ENCODE assay signal across 2 cellular contexts in the genomic region with DNA sequence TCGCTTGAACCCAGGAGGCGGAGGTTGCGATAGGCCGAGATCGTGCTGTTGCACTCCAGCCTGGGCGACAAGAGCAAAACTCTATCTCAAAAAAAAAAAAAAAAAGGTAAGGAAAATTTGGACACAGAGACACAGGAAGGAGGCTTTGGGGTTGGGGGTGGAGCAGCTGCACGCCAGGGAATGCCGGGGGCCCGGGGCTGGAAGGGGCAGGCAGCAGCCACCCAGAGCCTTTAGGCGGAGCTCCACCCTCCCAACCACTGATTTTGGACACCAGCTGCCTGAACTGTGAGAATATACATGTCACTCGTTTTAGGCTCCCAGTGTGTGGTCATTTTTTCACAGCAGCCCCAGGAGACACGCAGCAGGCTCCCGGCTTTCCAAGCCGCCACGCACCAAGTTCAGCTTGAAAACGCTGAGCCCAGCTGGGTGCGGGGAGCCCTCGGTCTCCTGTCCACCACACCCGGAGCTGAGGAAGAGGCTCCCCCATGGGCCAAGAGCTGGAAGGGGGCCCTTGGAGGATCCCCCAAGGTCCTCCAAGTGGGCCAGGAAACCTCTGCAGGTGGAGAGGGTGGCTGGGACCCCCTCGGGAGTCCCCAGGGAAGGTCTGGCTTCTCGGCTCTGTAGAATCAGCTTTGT.
TF ChIP-seq lines count a peak whose summit lies in the region.

No MANE protein-coding gene starts in this region.

TF ChIP-seq in HCT116, 20 proteins besides CTCF, POLR2A, EP300 and RAD21:
- TF ChIP-seq TCF7L2 (IDR thresholded peaks at IDR 0.05; ENCODE audit: borderline replicate concordance, extremely low read depth, insufficient read depth, insufficient read length) (no peak), CBX3 (IDR thresholded peaks at IDR 0.05; ENCODE audit: low read depth) (no peak), SIN3A (IDR thresholded peaks at IDR 0.05; ENCODE audit: low read depth) (no peak), ZNF274 (IDR thresholded peaks at IDR 0.05; ENCODE audit: low read depth, low read length) (no peak), SRF (IDR thresholded peaks at IDR 0.05; ENCODE audit: low read depth) (no peak), EZH2 (IDR thresholded peaks at IDR 0.05) (no peak), CEBPB (IDR thresholded peaks at IDR 0.05; ENCODE audit: low read depth) (no peak), EGR1 (IDR thresholded peaks at IDR 0.05; ENCODE audit: low read depth) (no peak), ELF1 (IDR thresholded peaks at IDR 0.05; ENCODE audit: borderline replicate concordance, low read depth) (no peak), FOSL1 (IDR thresholded peaks at IDR 0.05; ENCODE audit: low read depth) (no peak), YY1 (IDR thresholded peaks at IDR 0.05; ENCODE audit: extremely low read depth, insufficient replicate concordance, low read depth, low read length) (no peak), JUND (IDR thresholded peaks at IDR 0.05) (no peak), EZH2phosphoT487 (IDR thresholded peaks at IDR 0.05; ENCODE audit: borderline replicate concordance) (no peak)
- TF ChIP-seq, protein P1, sequence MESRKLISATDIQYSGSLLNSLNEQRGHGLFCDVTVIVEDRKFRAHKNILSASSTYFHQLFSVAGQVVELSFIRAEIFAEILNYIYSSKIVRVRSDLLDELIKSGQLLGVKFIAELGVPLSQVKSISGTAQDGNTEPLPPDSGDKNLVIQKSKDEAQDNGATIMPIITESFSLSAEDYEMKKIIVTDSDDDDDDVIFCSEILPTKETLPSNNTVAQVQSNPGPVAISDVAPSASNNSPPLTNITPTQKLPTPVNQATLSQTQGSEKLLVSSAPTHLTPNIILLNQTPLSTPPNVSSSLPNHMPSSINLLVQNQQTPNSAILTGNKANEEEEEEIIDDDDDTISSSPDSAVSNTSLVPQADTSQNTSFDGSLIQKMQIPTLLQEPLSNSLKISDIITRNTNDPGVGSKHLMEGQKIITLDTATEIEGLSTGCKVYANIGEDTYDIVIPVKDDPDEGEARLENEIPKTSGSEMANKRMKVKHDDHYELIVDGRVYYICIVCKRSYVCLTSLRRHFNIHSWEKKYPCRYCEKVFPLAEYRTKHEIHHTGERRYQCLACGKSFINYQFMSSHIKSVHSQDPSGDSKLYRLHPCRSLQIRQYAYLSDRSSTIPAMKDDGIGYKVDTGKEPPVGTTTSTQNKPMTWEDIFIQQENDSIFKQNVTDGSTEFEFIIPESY (IDR thresholded peaks at IDR 0.05; ENCODE audit: extremely low read depth, insufficient replicate concordance, low read length), result no peak
- TF ChIP-seq, protein P2, sequence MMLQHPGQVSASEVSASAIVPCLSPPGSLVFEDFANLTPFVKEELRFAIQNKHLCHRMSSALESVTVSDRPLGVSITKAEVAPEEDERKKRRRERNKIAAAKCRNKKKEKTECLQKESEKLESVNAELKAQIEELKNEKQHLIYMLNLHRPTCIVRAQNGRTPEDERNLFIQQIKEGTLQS (IDR thresholded peaks at IDR 0.05), result no peak
- TF ChIP-seq, protein P3, sequence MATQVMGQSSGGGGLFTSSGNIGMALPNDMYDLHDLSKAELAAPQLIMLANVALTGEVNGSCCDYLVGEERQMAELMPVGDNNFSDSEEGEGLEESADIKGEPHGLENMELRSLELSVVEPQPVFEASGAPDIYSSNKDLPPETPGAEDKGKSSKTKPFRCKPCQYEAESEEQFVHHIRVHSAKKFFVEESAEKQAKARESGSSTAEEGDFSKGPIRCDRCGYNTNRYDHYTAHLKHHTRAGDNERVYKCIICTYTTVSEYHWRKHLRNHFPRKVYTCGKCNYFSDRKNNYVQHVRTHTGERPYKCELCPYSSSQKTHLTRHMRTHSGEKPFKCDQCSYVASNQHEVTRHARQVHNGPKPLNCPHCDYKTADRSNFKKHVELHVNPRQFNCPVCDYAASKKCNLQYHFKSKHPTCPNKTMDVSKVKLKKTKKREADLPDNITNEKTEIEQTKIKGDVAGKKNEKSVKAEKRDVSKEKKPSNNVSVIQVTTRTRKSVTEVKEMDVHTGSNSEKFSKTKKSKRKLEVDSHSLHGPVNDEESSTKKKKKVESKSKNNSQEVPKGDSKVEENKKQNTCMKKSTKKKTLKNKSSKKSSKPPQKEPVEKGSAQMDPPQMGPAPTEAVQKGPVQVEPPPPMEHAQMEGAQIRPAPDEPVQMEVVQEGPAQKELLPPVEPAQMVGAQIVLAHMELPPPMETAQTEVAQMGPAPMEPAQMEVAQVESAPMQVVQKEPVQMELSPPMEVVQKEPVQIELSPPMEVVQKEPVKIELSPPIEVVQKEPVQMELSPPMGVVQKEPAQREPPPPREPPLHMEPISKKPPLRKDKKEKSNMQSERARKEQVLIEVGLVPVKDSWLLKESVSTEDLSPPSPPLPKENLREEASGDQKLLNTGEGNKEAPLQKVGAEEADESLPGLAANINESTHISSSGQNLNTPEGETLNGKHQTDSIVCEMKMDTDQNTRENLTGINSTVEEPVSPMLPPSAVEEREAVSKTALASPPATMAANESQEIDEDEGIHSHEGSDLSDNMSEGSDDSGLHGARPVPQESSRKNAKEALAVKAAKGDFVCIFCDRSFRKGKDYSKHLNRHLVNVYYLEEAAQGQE (IDR thresholded peaks at IDR 0.05; ENCODE audit: low read depth), result no peak

TF ChIP-seq in K562, 482 proteins besides CTCF, POLR2A, EP300 and RAD21:
- TF ChIP-seq TBP (optimal IDR thresholded peaks at IDR 0.05; ENCODE audit: low read depth, low read length) (peak; percentile 26), RBBP5 (IDR thresholded peaks at IDR 0.05; ENCODE audit: borderline replicate concordance, insufficient read depth, low read length, poor library complexity, severe bottlenecking) (peak; percentile 19), NFRKB (IDR thresholded peaks at IDR 0.05; ENCODE audit: low read depth) (no peak), ZNF707 (CRISPR knock-in tag; conservative IDR thresholded peaks at IDR 0.05) (no peak), ZNF263 (CRISPR knock-in tag; IDR thresholded peaks at IDR 0.05; ENCODE audit: borderline replicate concordance) (no peak), NRF1 (conservative IDR thresholded peaks at IDR 0.05 in 1 of 2, IDR thresholded peaks at IDR 0.05 in 1 of 2) (no peak), HNRNPLL (IDR thresholded peaks at IDR 0.05; ENCODE audit: low read depth, low read length, poor library complexity, severe bottlenecking) (no peak), MED1 (CRISPR knock-in tag; IDR thresholded peaks at IDR 0.05; ENCODE audit: borderline replicate concordance) (no peak), HNRNPH1 (optimal IDR thresholded peaks at IDR 0.05; ENCODE audit: low read depth, low read length) (no peak), RAD51 (IDR thresholded peaks at IDR 0.05; ENCODE audit: borderline replicate concordance, low read depth) (no peak), ZBTB7A (IDR thresholded peaks at IDR 0.05; ENCODE audit: borderline replicate concordance, control insufficient read depth, low read depth, low read length) (peak; percentile 30; the same call in 1 of the 2 replicates), ZNF668 (CRISPR knock-in tag; IDR thresholded peaks at IDR 0.05) (no peak)
- TF ChIP-seq, protein P4, sequence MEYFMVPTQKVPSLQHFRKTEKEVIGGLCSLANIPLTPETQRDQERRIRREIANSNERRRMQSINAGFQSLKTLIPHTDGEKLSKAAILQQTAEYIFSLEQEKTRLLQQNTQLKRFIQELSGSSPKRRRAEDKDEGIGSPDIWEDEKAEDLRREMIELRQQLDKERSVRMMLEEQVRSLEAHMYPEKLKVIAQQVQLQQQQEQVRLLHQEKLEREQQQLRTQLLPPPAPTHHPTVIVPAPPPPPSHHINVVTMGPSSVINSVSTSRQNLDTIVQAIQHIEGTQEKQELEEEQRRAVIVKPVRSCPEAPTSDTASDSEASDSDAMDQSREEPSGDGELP (CRISPR knock-in tag; IDR thresholded peaks at IDR 0.05; ENCODE audit: borderline replicate concordance), result peak; percentile 6; the same call in 1 of the 2 replicates
- TF ChIP-seq, protein P5, sequence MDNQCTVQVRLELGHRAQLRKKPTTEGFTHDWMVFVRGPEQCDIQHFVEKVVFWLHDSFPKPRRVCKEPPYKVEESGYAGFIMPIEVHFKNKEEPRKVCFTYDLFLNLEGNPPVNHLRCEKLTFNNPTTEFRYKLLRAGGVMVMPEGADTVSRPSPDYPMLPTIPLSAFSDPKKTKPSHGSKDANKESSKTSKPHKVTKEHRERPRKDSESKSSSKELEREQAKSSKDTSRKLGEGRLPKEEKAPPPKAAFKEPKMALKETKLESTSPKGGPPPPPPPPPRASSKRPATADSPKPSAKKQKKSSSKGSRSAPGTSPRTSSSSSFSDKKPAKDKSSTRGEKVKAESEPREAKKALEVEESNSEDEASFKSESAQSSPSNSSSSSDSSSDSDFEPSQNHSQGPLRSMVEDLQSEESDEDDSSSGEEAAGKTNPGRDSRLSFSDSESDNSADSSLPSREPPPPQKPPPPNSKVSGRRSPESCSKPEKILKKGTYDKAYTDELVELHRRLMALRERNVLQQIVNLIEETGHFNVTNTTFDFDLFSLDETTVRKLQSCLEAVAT (IDR thresholded peaks at IDR 0.05), result peak in 1 of 2 experiments; percentile 63; a peak in 1 of 4 replicates
- TF ChIP-seq, protein P6, sequence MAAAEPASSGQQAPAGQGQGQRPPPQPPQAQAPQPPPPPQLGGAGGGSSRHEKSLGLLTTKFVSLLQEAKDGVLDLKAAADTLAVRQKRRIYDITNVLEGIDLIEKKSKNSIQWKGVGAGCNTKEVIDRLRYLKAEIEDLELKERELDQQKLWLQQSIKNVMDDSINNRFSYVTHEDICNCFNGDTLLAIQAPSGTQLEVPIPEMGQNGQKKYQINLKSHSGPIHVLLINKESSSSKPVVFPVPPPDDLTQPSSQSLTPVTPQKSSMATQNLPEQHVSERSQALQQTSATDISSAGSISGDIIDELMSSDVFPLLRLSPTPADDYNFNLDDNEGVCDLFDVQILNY (CRISPR knock-in tag; IDR thresholded peaks at IDR 0.05), result no peak
